In genomic region chr10:9334270-9334669, GRCh38 we compare ENCODE assay signal across 7 cellular contexts.
"Had no signal": no experiment of that assay in that cellular context is flagged by ENCODE, and none has a peak within 500 bp of the region (broad histone marks: within the 10 kb centered on the region; RNA-seq: fewer than 3 reads in every experiment).

No MANE protein-coding gene starts in this region.

- DNase-seq: IMR-90, KBM-7, KG1 had no signal

- H3K9ac ChIP-seq: KMS-11 had no signal

- H3K4me3 ChIP-seq: K562 had no signal

- H3K4me2 ChIP-seq: KMS-11 had no signal

- H3K27ac ChIP-seq: HL-60, KMS-11 had no signal

- ATAC-seq: K562 had no signal

- FAIRE-seq: HTR-8/SVneo, K562 had no signal
